In the genomic region with DNA sequence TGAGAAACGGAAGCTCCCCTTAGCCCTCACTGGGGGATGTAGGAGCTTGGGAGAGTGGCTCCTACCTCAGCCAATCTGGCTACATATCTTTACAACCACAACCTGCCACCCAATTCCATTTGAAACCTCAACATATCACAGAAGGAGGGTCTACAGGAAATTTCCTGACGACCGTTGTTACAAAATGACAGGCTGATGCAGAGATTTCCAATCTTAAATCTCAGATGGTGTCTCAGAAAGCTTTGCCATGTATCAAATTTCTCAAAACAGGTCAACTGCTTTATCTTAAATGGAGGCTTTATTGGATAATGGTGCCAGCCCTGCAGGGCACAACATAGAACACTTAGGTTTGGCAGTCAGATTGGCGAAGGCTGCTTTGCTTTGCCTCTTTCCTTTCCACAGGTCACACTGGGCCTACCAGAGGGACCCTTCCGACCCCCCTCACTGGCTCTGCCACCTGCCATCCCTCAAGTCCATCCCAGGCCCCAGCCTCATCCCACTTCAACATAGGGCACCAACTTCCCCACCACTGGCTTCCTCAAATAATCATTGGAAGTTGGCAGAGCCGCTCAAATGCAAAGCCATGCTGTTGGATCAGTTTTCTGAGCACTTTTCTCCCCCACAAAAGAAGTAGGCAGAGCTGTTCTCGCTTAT, we compare ENCODE assay signal across 2 cellular contexts.
TF ChIP-seq lines count a peak whose summit lies in the region.

No MANE protein-coding gene starts in this region.

TF ChIP-seq in SK-N-SH, 30 proteins besides CTCF, POLR2A, EP300 and RAD21:
- TF ChIP-seq, protein P1, sequence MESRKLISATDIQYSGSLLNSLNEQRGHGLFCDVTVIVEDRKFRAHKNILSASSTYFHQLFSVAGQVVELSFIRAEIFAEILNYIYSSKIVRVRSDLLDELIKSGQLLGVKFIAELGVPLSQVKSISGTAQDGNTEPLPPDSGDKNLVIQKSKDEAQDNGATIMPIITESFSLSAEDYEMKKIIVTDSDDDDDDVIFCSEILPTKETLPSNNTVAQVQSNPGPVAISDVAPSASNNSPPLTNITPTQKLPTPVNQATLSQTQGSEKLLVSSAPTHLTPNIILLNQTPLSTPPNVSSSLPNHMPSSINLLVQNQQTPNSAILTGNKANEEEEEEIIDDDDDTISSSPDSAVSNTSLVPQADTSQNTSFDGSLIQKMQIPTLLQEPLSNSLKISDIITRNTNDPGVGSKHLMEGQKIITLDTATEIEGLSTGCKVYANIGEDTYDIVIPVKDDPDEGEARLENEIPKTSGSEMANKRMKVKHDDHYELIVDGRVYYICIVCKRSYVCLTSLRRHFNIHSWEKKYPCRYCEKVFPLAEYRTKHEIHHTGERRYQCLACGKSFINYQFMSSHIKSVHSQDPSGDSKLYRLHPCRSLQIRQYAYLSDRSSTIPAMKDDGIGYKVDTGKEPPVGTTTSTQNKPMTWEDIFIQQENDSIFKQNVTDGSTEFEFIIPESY (IDR thresholded peaks at IDR 0.05; ENCODE audit: borderline replicate concordance, low read depth): no peak
- peak; percentile 60 for TF ChIP-seq GATA2 (CRISPR knock-in tag; IDR thresholded peaks at IDR 0.05)
TF ChIP-seq in SK-N-SH: peak in this region for 1.

TF ChIP-seq in SK-N-SH treated with all-trans-retinoic acid at 6 μM for 48 hours, 23 proteins besides CTCF, POLR2A, EP300 and RAD21:
- TF ChIP-seq ISL1 (CRISPR knock-in tag; IDR thresholded peaks at IDR 0.05) (no peak), ZFP3 (CRISPR knock-in tag; IDR thresholded peaks at IDR 0.05) (no peak), ZFP30 (CRISPR knock-in tag; IDR thresholded peaks at IDR 0.05) (no peak), ESRRG (CRISPR knock-in tag; IDR thresholded peaks at IDR 0.05) (no peak), SNAI2 (CRISPR knock-in tag; IDR thresholded peaks at IDR 0.05) (no peak), ZNF70 (CRISPR knock-in tag; IDR thresholded peaks at IDR 0.05) (no peak), TOX (CRISPR knock-in tag; IDR thresholded peaks at IDR 0.05; ENCODE audit: borderline replicate concordance) (no peak), RARB (CRISPR knock-in tag; IDR thresholded peaks at IDR 0.05) (no peak), GLIS3 (CRISPR knock-in tag; IDR thresholded peaks at IDR 0.05) (no peak), CSDC2 (CRISPR knock-in tag; IDR thresholded peaks at IDR 0.05) (no peak), BACH2 (CRISPR knock-in tag; IDR thresholded peaks at IDR 0.05; ENCODE audit: borderline replicate concordance) (no peak), ARNTL (CRISPR knock-in tag; IDR thresholded peaks at IDR 0.05; ENCODE audit: borderline replicate concordance, low read depth) (no peak)
- TF ChIP-seq, protein P2, sequence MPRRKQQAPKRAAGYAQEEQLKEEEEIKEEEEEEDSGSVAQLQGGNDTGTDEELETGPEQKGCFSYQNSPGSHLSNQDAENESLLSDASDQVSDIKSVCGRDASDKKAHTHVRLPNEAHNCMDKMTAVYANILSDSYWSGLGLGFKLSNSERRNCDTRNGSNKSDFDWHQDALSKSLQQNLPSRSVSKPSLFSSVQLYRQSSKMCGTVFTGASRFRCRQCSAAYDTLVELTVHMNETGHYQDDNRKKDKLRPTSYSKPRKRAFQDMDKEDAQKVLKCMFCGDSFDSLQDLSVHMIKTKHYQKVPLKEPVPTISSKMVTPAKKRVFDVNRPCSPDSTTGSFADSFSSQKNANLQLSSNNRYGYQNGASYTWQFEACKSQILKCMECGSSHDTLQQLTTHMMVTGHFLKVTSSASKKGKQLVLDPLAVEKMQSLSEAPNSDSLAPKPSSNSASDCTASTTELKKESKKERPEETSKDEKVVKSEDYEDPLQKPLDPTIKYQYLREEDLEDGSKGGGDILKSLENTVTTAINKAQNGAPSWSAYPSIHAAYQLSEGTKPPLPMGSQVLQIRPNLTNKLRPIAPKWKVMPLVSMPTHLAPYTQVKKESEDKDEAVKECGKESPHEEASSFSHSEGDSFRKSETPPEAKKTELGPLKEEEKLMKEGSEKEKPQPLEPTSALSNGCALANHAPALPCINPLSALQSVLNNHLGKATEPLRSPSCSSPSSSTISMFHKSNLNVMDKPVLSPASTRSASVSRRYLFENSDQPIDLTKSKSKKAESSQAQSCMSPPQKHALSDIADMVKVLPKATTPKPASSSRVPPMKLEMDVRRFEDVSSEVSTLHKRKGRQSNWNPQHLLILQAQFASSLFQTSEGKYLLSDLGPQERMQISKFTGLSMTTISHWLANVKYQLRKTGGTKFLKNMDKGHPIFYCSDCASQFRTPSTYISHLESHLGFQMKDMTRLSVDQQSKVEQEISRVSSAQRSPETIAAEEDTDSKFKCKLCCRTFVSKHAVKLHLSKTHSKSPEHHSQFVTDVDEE (CRISPR knock-in tag; IDR thresholded peaks at IDR 0.05): no peak
TF ChIP-seq in SK-N-SH treated with all-trans-retinoic acid at 6 μM for 48 hours: peak in this region for 0.
